10 cellular contexts compared by ENCODE assay signal in genomic region chr9:18207735-18208134, GRCh38.
"Had no signal": no experiment of that assay in that cellular context is flagged by ENCODE, and none has a peak within 500 bp of the region (broad histone marks: within the 10 kb centered on the region; RNA-seq: fewer than 3 reads in every experiment).

No MANE protein-coding gene starts in this region.

- DNase-seq: cortex of kidney; effector CD8-positive, alpha-beta T cell; effector memory CD8-positive, alpha-beta T cell; esophagus squamous epithelium; gastrocnemius medialis; hippocampal formation; lower lobe of right lung; naive B cell had no signal

- H3K4me1 ChIP-seq: esophagus squamous epithelium, gastrocnemius medialis, heart right ventricle, lower lobe of right lung had no signal

- H3K27ac ChIP-seq: esophagus squamous epithelium, gastrocnemius medialis, heart right ventricle, lower lobe of right lung had no signal

- H3K9me3 ChIP-seq: esophagus squamous epithelium, gastrocnemius medialis, heart right ventricle, lower lobe of right lung, mucosa of descending colon had no signal

- H3K27me3 ChIP-seq: esophagus squamous epithelium, gastrocnemius medialis, heart right ventricle had no signal

- H3K4me3 ChIP-seq: esophagus squamous epithelium, gastrocnemius medialis, heart right ventricle, lower lobe of right lung, mucosa of descending colon had no signal

- ATAC-seq: effector memory CD8-positive, alpha-beta T cell; gastrocnemius medialis had no signal

- H3K36me3 ChIP-seq: esophagus squamous epithelium, gastrocnemius medialis, heart right ventricle, lower lobe of right lung had no signal
